ENCODE assay signal across 1 cellular context in genomic region chr21:46455575-46456385, GRCh38.
A peak's percentile ranks its signal among the peaks of the same experiment; 100 is the strongest.
TF ChIP-seq lines count a peak whose summit lies in the region.

No MANE protein-coding gene starts in this region.

TF ChIP-seq in K562, 482 proteins besides CTCF, POLR2A, EP300 and RAD21 (continued from another document and continues in another):
- TF ChIP-seq ILF3 (IDR thresholded peaks at IDR 0.05; ENCODE audit: borderline replicate concordance) (no peak), NR2C1 (IDR thresholded peaks at IDR 0.05) (peak; percentile 90), NR2C1 (tag; IDR thresholded peaks at IDR 0.05) (peak; percentile 95), FOXP4 (CRISPR knock-in tag; IDR thresholded peaks at IDR 0.05; ENCODE audit: borderline replicate concordance) (no peak), TRIM24 (IDR thresholded peaks at IDR 0.05) (peak; percentile 77 to 80), ZBTB43 (CRISPR knock-in tag; IDR thresholded peaks at IDR 0.05) (no peak), FUS (optimal IDR thresholded peaks at IDR 0.05; ENCODE audit: low read depth, low read length) (no peak), MITF (IDR thresholded peaks at IDR 0.05) (no peak), PHF8 (IDR thresholded peaks at IDR 0.05; ENCODE audit: borderline replicate concordance, low read length) (no peak), SMARCE1 (IDR thresholded peaks at IDR 0.05) (peak; percentile 58), ZFP36 (IDR thresholded peaks at IDR 0.05; ENCODE audit: low read depth, low read length, partially characterized antibody) (no peak), SIRT6 (IDR thresholded peaks at IDR 0.05; ENCODE audit: low read depth, low read length) (no peak), ZNF764 (CRISPR knock-in tag; IDR thresholded peaks at IDR 0.05; ENCODE audit: low read depth) (no peak), COPS2 (conservative IDR thresholded peaks at IDR 0.05) (no peak), CHD4 (IDR thresholded peaks at IDR 0.05; ENCODE audit: insufficient read depth, insufficient replicate concordance, low read depth, low read length, poor library complexity, severe bottlenecking) (no peak), CBFA2T3 (IDR thresholded peaks at IDR 0.05) (peak; percentile 99), BHLHE40 (IDR thresholded peaks at IDR 0.05; ENCODE audit: low read length) (peak; percentile 60), CBFA2T2 (conservative IDR thresholded peaks at IDR 0.05) (peak; percentile 97), THRB (CRISPR knock-in tag; conservative IDR thresholded peaks at IDR 0.05) (no peak), BRD4 (IDR thresholded peaks at IDR 0.05) (no peak), ZKSCAN8 (CRISPR knock-in tag; IDR thresholded peaks at IDR 0.05) (peak; percentile 46; the same call in 1 of the 2 replicates), CC2D1A (IDR thresholded peaks at IDR 0.05) (peak; percentile 89; the same call in 1 of the 2 replicates), SMARCC2 (IDR thresholded peaks at IDR 0.05; ENCODE audit: low read depth) (no peak), FOSL1 (tag; conservative IDR thresholded peaks at IDR 0.05) (peak; percentile 73), HDAC8 (tag; IDR thresholded peaks at IDR 0.05) (no peak), ZNF75A (CRISPR knock-in tag; IDR thresholded peaks at IDR 0.05) (no peak), NFIC (IDR thresholded peaks at IDR 0.05) (peak; percentile 94), ATF4 (CRISPR knock-in tag; IDR thresholded peaks at IDR 0.05) (0 out of 2 replicates have a peak, but pooled peaks have one; percentile 31), TCF7L2 (IDR thresholded peaks at IDR 0.05; ENCODE audit: low read depth, low read length) (no peak), NR1H2 (CRISPR knock-in tag; IDR thresholded peaks at IDR 0.05) (peak; percentile 100), MYBL2 (IDR thresholded peaks at IDR 0.05; ENCODE audit: low read depth) (no peak), MYBL2 (CRISPR knock-in tag; IDR thresholded peaks at IDR 0.05; ENCODE audit: borderline replicate concordance) (no peak), CLOCK (CRISPR knock-in tag; IDR thresholded peaks at IDR 0.05; ENCODE audit: borderline replicate concordance) (no peak), HNRNPUL1 (IDR thresholded peaks at IDR 0.05; ENCODE audit: low read length) (no peak), RNF2 (IDR thresholded peaks at IDR 0.05) (peak; percentile 65), MECOM (CRISPR knock-in tag; IDR thresholded peaks at IDR 0.05) (no peak), SRSF9 (IDR thresholded peaks at IDR 0.05; ENCODE audit: borderline replicate concordance, low read depth, low read length) (no peak), HCFC1 (IDR thresholded peaks at IDR 0.05; ENCODE audit: low read depth, low read length) (no peak), PCBP2 (IDR thresholded peaks at IDR 0.05; ENCODE audit: low read depth, low read length, poor library complexity, severe bottlenecking) (no peak), CREB1 (IDR thresholded peaks at IDR 0.05) (no peak), CREB1 (CRISPR knock-in tag; IDR thresholded peaks at IDR 0.05) (no peak), E2F5 (CRISPR knock-in tag; IDR thresholded peaks at IDR 0.05) (0 out of 2 replicates have a peak, but pooled peaks have one; percentile 58), XRCC5 (IDR thresholded peaks at IDR 0.05; ENCODE audit: low read depth, low read length) (no peak), CHD2 (IDR thresholded peaks at IDR 0.05; ENCODE audit: low read depth, low read length) (no peak), TSC22D4 (tag; IDR thresholded peaks at IDR 0.05) (no peak)
- TF ChIP-seq, protein P1, sequence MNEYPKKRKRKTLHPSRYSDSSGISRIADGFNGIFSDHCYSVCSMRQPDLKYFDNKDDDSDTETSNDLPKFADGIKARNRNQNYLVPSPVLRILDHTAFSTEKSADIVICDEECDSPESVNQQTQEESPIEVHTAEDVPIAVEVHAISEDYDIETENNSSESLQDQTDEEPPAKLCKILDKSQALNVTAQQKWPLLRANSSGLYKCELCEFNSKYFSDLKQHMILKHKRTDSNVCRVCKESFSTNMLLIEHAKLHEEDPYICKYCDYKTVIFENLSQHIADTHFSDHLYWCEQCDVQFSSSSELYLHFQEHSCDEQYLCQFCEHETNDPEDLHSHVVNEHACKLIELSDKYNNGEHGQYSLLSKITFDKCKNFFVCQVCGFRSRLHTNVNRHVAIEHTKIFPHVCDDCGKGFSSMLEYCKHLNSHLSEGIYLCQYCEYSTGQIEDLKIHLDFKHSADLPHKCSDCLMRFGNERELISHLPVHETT (CRISPR knock-in tag; conservative IDR thresholded peaks at IDR 0.05 in 1 of 2, IDR thresholded peaks at IDR 0.05 in 1 of 2) = peak in 1 of 2 experiments; percentile 75; a peak in 1 of 4 replicates
- TF ChIP-seq, protein P2, sequence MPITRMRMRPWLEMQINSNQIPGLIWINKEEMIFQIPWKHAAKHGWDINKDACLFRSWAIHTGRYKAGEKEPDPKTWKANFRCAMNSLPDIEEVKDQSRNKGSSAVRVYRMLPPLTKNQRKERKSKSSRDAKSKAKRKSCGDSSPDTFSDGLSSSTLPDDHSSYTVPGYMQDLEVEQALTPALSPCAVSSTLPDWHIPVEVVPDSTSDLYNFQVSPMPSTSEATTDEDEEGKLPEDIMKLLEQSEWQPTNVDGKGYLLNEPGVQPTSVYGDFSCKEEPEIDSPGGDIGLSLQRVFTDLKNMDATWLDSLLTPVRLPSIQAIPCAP (CRISPR knock-in tag; IDR thresholded peaks at IDR 0.05; ENCODE audit: borderline replicate concordance) = no peak
- TF ChIP-seq, protein P3, sequence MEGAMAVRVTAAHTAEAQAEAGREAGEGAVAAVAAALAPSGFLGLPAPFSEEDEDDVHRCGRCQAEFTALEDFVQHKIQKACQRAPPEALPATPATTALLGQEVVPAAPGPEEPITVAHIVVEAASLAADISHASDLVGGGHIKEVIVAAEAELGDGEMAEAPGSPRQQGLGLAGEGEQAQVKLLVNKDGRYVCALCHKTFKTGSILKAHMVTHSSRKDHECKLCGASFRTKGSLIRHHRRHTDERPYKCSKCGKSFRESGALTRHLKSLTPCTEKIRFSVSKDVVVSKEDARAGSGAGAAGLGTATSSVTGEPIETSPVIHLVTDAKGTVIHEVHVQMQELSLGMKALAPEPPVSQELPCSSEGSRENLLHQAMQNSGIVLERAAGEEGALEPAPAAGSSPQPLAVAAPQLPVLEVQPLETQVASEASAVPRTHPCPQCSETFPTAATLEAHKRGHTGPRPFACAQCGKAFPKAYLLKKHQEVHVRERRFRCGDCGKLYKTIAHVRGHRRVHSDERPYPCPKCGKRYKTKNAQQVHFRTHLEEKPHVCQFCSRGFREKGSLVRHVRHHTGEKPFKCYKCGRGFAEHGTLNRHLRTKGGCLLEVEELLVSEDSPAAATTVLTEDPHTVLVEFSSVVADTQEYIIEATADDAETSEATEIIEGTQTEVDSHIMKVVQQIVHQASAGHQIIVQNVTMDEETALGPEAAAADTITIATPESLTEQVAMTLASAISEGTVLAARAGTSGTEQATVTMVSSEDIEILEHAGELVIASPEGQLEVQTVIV (CRISPR knock-in tag; IDR thresholded peaks at IDR 0.05; ENCODE audit: borderline replicate concordance) = no peak
- TF ChIP-seq, protein P4, sequence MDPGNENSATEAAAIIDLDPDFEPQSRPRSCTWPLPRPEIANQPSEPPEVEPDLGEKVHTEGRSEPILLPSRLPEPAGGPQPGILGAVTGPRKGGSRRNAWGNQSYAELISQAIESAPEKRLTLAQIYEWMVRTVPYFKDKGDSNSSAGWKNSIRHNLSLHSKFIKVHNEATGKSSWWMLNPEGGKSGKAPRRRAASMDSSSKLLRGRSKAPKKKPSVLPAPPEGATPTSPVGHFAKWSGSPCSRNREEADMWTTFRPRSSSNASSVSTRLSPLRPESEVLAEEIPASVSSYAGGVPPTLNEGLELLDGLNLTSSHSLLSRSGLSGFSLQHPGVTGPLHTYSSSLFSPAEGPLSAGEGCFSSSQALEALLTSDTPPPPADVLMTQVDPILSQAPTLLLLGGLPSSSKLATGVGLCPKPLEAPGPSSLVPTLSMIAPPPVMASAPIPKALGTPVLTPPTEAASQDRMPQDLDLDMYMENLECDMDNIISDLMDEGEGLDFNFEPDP (CRISPR knock-in tag; IDR thresholded peaks at IDR 0.05) = no peak
- TF ChIP-seq, protein P5, sequence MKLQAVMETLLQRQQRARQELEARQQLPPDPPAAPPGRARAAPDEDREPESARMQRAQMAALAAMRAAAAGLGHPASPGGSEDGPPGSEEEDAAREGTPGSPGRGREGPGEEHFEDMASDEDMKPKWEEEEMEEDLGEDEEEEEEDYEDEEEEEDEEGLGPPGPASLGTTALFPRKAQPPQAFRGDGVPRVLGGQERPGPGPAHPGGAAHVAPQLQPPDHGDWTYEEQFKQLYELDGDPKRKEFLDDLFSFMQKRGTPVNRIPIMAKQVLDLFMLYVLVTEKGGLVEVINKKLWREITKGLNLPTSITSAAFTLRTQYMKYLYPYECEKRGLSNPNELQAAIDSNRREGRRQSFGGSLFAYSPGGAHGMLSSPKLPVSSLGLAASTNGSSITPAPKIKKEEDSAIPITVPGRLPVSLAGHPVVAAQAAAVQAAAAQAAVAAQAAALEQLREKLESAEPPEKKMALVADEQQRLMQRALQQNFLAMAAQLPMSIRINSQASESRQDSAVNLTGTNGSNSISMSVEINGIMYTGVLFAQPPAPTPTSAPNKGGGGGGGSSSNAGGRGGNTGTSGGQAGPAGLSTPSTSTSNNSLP (IDR thresholded peaks at IDR 0.05; ENCODE audit: borderline replicate concordance, low read depth, low read length) = peak; percentile 29; the same call in 1 of the 2 replicates
